In genomic region chr6:11217360-11218076, GRCh38 we compare ENCODE assay signal across 1 cellular context.
TF ChIP-seq lines count a peak whose summit lies in the region.

No MANE protein-coding gene starts in this region.

TF ChIP-seq in HEK293, 187 proteins besides CTCF, POLR2A, EP300 and RAD21 (continued from another document):
- peak; percentile 12; the same call in 1 of the 2 replicates for TF ChIP-seq PRDM10 (tag by site-specific recombination; IDR thresholded peaks at IDR 0.05)
- TF ChIP-seq ZFP69B (tag by site-specific recombination; IDR thresholded peaks at IDR 0.05): no peak
- 0 out of 2 replicates have a peak, but pooled peaks have one; percentile 31 for TF ChIP-seq ZXDB (tag by site-specific recombination; IDR thresholded peaks at IDR 0.05)
- peak; percentile 59 for TF ChIP-seq ZBTB17 (tag by site-specific recombination; IDR thresholded peaks at IDR 0.05)
- no peak for TF ChIP-seq ZNF155 (tag by site-specific recombination; IDR thresholded peaks at IDR 0.05)
- no peak for TF ChIP-seq ZNF548 (tag by site-specific recombination; IDR thresholded peaks at IDR 0.05)
- no peak for TF ChIP-seq ZNF560 (tag by site-specific recombination; IDR thresholded peaks at IDR 0.05; ENCODE audit: borderline replicate concordance)
- no peak for TF ChIP-seq ZNF707 (tag by site-specific recombination; IDR thresholded peaks at IDR 0.05)
- TF ChIP-seq WT1 (tag by site-specific recombination; IDR thresholded peaks at IDR 0.05): no peak
- no peak for TF ChIP-seq KLF7 (tag by site-specific recombination; IDR thresholded peaks at IDR 0.05; ENCODE audit: borderline replicate concordance)
- TF ChIP-seq KLF16 (tag by site-specific recombination; IDR thresholded peaks at IDR 0.05): no peak
- no peak for TF ChIP-seq ZNF785 (tag by site-specific recombination; IDR thresholded peaks at IDR 0.05)
- peak; percentile 41; the same call in 1 of the 2 replicates for TF ChIP-seq FEZF1 (tag by site-specific recombination; IDR thresholded peaks at IDR 0.05)
- TF ChIP-seq, protein P1, sequence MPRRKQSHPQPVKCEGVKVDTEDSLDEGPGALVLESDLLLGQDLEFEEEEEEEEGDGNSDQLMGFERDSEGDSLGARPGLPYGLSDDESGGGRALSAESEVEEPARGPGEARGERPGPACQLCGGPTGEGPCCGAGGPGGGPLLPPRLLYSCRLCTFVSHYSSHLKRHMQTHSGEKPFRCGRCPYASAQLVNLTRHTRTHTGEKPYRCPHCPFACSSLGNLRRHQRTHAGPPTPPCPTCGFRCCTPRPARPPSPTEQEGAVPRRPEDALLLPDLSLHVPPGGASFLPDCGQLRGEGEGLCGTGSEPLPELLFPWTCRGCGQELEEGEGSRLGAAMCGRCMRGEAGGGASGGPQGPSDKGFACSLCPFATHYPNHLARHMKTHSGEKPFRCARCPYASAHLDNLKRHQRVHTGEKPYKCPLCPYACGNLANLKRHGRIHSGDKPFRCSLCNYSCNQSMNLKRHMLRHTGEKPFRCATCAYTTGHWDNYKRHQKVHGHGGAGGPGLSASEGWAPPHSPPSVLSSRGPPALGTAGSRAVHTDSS (tag by site-specific recombination; IDR thresholded peaks at IDR 0.05): no peak
